Comparison of ENCODE assay signal across 8 cellular contexts in the genomic region with DNA sequence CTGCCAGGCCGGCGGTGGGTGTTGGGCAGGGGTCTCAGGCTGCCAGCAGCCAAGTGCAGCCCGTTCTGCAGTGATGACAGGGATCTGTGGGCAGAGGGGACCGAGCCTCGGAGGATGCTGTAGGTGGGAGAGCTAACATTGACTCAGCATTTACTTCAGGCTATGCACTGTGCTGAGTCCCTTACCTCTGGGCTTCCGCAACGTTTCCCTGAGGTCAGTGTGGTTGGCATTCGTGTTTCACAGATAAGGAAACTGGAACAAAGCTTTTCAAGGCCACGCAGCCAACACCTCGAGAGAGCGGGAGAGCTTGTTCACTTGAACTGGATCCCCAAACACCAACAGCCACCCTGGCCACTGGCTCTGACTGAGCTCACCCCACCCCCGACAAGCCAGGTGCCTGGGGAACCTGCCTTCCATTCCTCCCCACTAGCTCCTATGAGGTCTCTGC.
DNase-seq lines count a peak whose midpoint lies in the region; ATAC-seq and TF ChIP-seq lines count a peak whose summit lies in the region.

No MANE protein-coding gene starts in this region.

- no peaks in the 10 kb centered on the region for H3K36me3 ChIP-seq in ES-I3 (ENCODE audit: insufficient read depth, low read length)

- no peaks in the 10 kb centered on the region for H3K36me3 Mint-ChIP-seq in T-helper 1 cell treated with Interleukin-12 subunit alpha and Interleukin-12 subunit beta and Interleukin-4 antibody, amounts not matched to agents 30 μg/mL and 1 μg/mL, for 36 hours (ENCODE audit: low read depth)
- H3K36me3 Mint-ChIP-seq in effector memory CD8-positive, alpha-beta T cell (ENCODE audit: insufficient read depth) = peaks cover 17% of the 10 kb centered on the region
- H3K36me3 Mint-ChIP-seq in nephron progenitor cell (ENCODE audit: low read depth) = no peaks in the 10 kb centered on the region

- TF ChIP-seq CTCF in nephron progenitor cell (IDR thresholded peaks at IDR 0.05) = no peak

- no peaks in the 10 kb centered on the region for H3K9me3 Mint-ChIP-seq in T-helper 1 cell treated with Interleukin-12 subunit alpha and Interleukin-12 subunit beta and Interleukin-4 antibody, amounts not matched to agents 30 μg/mL and 1 μg/mL, for 36 hours
- H3K9me3 Mint-ChIP-seq in effector memory CD8-positive, alpha-beta T cell = peaks cover 0 to 5% of the 10 kb centered on the region in 2 donors
- H3K9me3 Mint-ChIP-seq in nephron progenitor cell = no peaks in the 10 kb centered on the region

- H3K9ac ChIP-seq in ES-I3 (ENCODE audit: low read depth, low read length) = peak overlapping the region; percentile 67

- peak; percentile 41 to 48 (median 43) for DNase-seq in effector memory CD8-positive, alpha-beta T cell
- no peak for DNase-seq in nephron progenitor cell
- no peak for DNase-seq in amniotic stem cell (lab: John Stamatoyannopoulos, UW)
- no peak for DNase-seq in NCI-H2171 (lab: John Stamatoyannopoulos, UW)

- peaks cover 7% of the 10 kb centered on the region for H3K4me1 Mint-ChIP-seq in T-helper 1 cell treated with Interleukin-12 subunit alpha and Interleukin-12 subunit beta and Interleukin-4 antibody, amounts not matched to agents 30 μg/mL and 1 μg/mL, for 36 hours (ENCODE audit: low read depth)
- peaks cover 9 to 19% of the 10 kb centered on the region in 2 donors for H3K4me1 Mint-ChIP-seq in effector memory CD8-positive, alpha-beta T cell (ENCODE audit: low read depth in 2 of 2)
- peaks cover 6% of the 10 kb centered on the region for H3K4me1 Mint-ChIP-seq in nephron progenitor cell

- H3K27ac Mint-ChIP-seq in T-helper 1 cell treated with Interleukin-12 subunit alpha and Interleukin-12 subunit beta and Interleukin-4 antibody, amounts not matched to agents 30 μg/mL and 1 μg/mL, for 36 hours = peak overlapping the region; percentile 75
- H3K27ac Mint-ChIP-seq in effector memory CD8-positive, alpha-beta T cell = peak overlapping the region; percentile 92 to 94
- H3K27ac Mint-ChIP-seq in nephron progenitor cell = no peak overlapping the region

- H3K9me3 ChIP-seq in ES-I3 (ENCODE audit: control insufficient read depth, insufficient read depth, low read length) = no peaks in the 10 kb centered on the region

- H3K4me3 Mint-ChIP-seq in T-helper 1 cell treated with Interleukin-12 subunit alpha and Interleukin-12 subunit beta and Interleukin-4 antibody, amounts not matched to agents 30 μg/mL and 1 μg/mL, for 36 hours = peak overlapping the region; percentile 75
- H3K4me3 Mint-ChIP-seq in effector memory CD8-positive, alpha-beta T cell = peak overlapping the region; percentile 82 to 88
- H3K4me3 Mint-ChIP-seq in nephron progenitor cell = peak overlapping the region; percentile 83

- peaks cover 6% of the 10 kb centered on the region; the same call in 1 of the 2 replicates for H3K4me1 ChIP-seq in ES-I3 (ENCODE audit: insufficient read depth, low read length)

- ATAC-seq in HG02840 (IDR thresholded peaks at IDR 0.05; ENCODE audit: low FRiP score, unreplicated experiment) (peak; percentile 12), GM21786 (IDR thresholded peaks at IDR 0.05; ENCODE audit: unreplicated experiment) (no peak)
- ATAC-seq in effector memory CD8-positive, alpha-beta T cell (replicated peaks) = peak; percentile 64

- no peaks in the 10 kb centered on the region for H3K27me3 Mint-ChIP-seq in T-helper 1 cell treated with Interleukin-12 subunit alpha and Interleukin-12 subunit beta and Interleukin-4 antibody, amounts not matched to agents 30 μg/mL and 1 μg/mL, for 36 hours (ENCODE audit: low read depth)
- no peaks in the 10 kb centered on the region for H3K27me3 Mint-ChIP-seq in effector memory CD8-positive, alpha-beta T cell
- H3K27me3 Mint-ChIP-seq in nephron progenitor cell (ENCODE audit: low read depth, poor library complexity) = peaks cover 32% of the 10 kb centered on the region

Comparison
In these comparisons a context has a peak if more than half of its experiments do, and no peak if none do; other contexts are left out.
1. DNase-seq: peak in effector memory CD8-positive, alpha-beta T cell (3 of 3); none in nephron progenitor cell (single experiment), amniotic stem cell (single experiment) and NCI-H2171 (single experiment).
2. Peak in every context shown above with its lines, with median percentiles within 50 percentile points of each other: H3K4me3 Mint-ChIP-seq.